Comparison of ENCODE assay signal across 9 cellular contexts in genomic region chr2:239216614-239217273, GRCh38.
A peak's percentile ranks its signal among the peaks of the same experiment; 100 is the strongest.
DNase-seq lines count a peak whose midpoint lies in the region; ATAC-seq, FAIRE-seq and TF ChIP-seq lines count a peak whose summit lies in the region.
"Had no signal": no experiment of that assay in that cellular context is flagged by ENCODE, and none has a peak within 500 bp of the region (broad histone marks: within the 10 kb centered on the region; RNA-seq: fewer than 3 reads in every experiment).

No MANE protein-coding gene starts in this region.

- peaks cover 21% of the 10 kb centered on the region; the same call in 1 of the 2 replicates for H3K36me3 ChIP-seq in KOPT-K1 (ENCODE audit: insufficient read depth, low read length)
- H3K36me3 ChIP-seq in kidney (ENCODE audit: control insufficient read depth in 1 of 2, insufficient read depth in 2 of 2, low read length in 2 of 2), result no peaks in the 10 kb centered on the region

- H3K27ac ChIP-seq in KOPT-K1 (ENCODE audit: low read depth, low read length, poor library complexity, severe bottlenecking) (peak overlapping the region; percentile 49), kidney (ENCODE audit: low read depth in 2 of 2, low read length in 2 of 2) (no peak overlapping the region), coronary artery (no peak overlapping the region)

- CTCF ChIA-PET in activated CD8-positive, alpha-beta memory T cell treated with anti-CD3 and anti-CD28 coated beads, Interleukin-2, amount 10 ng/mL, durations not matched to agents 7 days and 5 days (lab: Charles Lee), result interaction anchor here (1.0 to 1.8 kb wide), 9 partner anchors 10 to 81 kb away, joined by 3 to 4 read pairs (median 3); no protein-coding TSS in a partner anchor

- FAIRE-seq in kidney (lab: Jason Lieb, UNC), result no peak

- peaks cover 5% of the 10 kb centered on the region for H3K9me3 ChIP-seq in KOPT-K1 (ENCODE audit: insufficient read depth, low read length, poor library complexity, severe bottlenecking)
- no peaks in the 10 kb centered on the region for H3K9me3 ChIP-seq in kidney (ENCODE audit: control insufficient read depth in 1 of 2, low read length in 2 of 2)

- peaks cover 45% of the 10 kb centered on the region for H3K4me1 Mint-ChIP-seq in activated CD8-positive, alpha-beta memory T cell treated with anti-CD3 and anti-CD28 coated beads, Interleukin-2, amount 10 ng/mL, durations not matched to agents 7 days and 5 days

- TF ChIP-seq CTCF in kidney (IDR thresholded peaks at IDR 0.05; ENCODE audit: borderline replicate concordance, extremely low read depth, insufficient read depth) (no peak), coronary artery (IDR thresholded peaks at IDR 0.05) (no peak)

- no peaks in the 10 kb centered on the region for H3K9me3 Mint-ChIP-seq in activated CD8-positive, alpha-beta memory T cell treated with anti-CD3 and anti-CD28 coated beads, Interleukin-2, amount 10 ng/mL, durations not matched to agents 7 days and 5 days (ENCODE audit: low read depth)

- H3K4me3 ChIP-seq in kidney (ENCODE audit: low read length in 2 of 2) (no peak overlapping the region), coronary artery (no peak overlapping the region)

- peak overlapping the region; percentile 73 for H3K4me3 Mint-ChIP-seq in activated CD8-positive, alpha-beta memory T cell treated with anti-CD3 and anti-CD28 coated beads, Interleukin-2, amount 10 ng/mL, durations not matched to agents 7 days and 5 days

- intact Hi-C loops in kidney (cut with DNase I), result no loop called here

- no peaks in the 10 kb centered on the region for H3K27me3 Mint-ChIP-seq in activated CD8-positive, alpha-beta memory T cell treated with anti-CD3 and anti-CD28 coated beads, Interleukin-2, amount 10 ng/mL, durations not matched to agents 7 days and 5 days

- peak; percentile 67 for DNase-seq in activated CD8-positive, alpha-beta memory T cell treated with anti-CD3 and anti-CD28 coated beads, Interleukin-2, amount 10 ng/mL, durations not matched to agents 7 days and 5 days
- peak; percentile 62 for DNase-seq in kidney
- peak; percentile 49 for DNase-seq in stimulated activated naive CD8-positive, alpha-beta T cell treated with anti-CD3 and anti-CD28 coated beads, Interleukin-15, Interleukin-2, amounts not matched to agents 100 U/mL and 50 U/mL, for 24 hours
- DNase-seq in NCI-H2107 treated with DMSO at 0.1 percent for 48 hours (lab: John Stamatoyannopoulos, UW; ENCODE audit: unreplicated experiment), result no peak
- no peak for DNase-seq in coronary artery (ENCODE audit: low spot score)
- DNase-seq in mucosa of gallbladder (ENCODE audit: low spot score), result no peak
- DNase-seq: NCI-H1092 treated with DMSO at 0.1 percent for 48 hours, SHP77 had no signal

- peaks cover 10% of the 10 kb centered on the region for H3K36me3 Mint-ChIP-seq in activated CD8-positive, alpha-beta memory T cell treated with anti-CD3 and anti-CD28 coated beads, Interleukin-2, amount 10 ng/mL, durations not matched to agents 7 days and 5 days

- H3K9ac ChIP-seq in kidney (ENCODE audit: low read length in 2 of 2), result no peak overlapping the region

- H3K27ac Mint-ChIP-seq in activated CD8-positive, alpha-beta memory T cell treated with anti-CD3 and anti-CD28 coated beads, Interleukin-2, amount 10 ng/mL, durations not matched to agents 7 days and 5 days, result peak overlapping the region; percentile 91

- ATAC-seq in activated CD8-positive, alpha-beta memory T cell treated with anti-CD3 and anti-CD28 coated beads, Interleukin-2, amount 10 ng/mL, durations not matched to agents 7 days and 5 days, result peak; percentile 98
- peak; percentile 98 for ATAC-seq in stimulated activated naive CD8-positive, alpha-beta T cell treated with anti-CD3 and anti-CD28 coated beads, Interleukin-15, Interleukin-2, amounts not matched to agents 100 U/mL and 50 U/mL, for 24 hours

- H3K4me1 ChIP-seq in kidney (ENCODE audit: control insufficient read depth in 1 of 2, insufficient read depth in 1 of 2, low read depth in 1 of 2, low read length in 2 of 2), result peaks cover 5 to 10% of the 10 kb centered on the region in 2 donors

Comparison
In these comparisons a context has a peak if more than half of its experiments do, and no peak if none do; other contexts are left out.
1. DNase-seq: peak in activated CD8-positive, alpha-beta memory T cell treated with anti-CD3 and anti-CD28 coated beads, Interleukin-2, amount 10 ng/mL, durations not matched to agents 7 days and 5 days (single experiment), kidney (single experiment) and stimulated activated naive CD8-positive, alpha-beta T cell treated with anti-CD3 and anti-CD28 coated beads, Interleukin-15, Interleukin-2, amounts not matched to agents 100 U/mL and 50 U/mL, for 24 hours (single experiment); none in NCI-H2107 treated with DMSO at 0.1 percent for 48 hours (single experiment), coronary artery (single experiment) and mucosa of gallbladder (single experiment).